18 cellular contexts compared by ENCODE assay signal in the genomic region with DNA sequence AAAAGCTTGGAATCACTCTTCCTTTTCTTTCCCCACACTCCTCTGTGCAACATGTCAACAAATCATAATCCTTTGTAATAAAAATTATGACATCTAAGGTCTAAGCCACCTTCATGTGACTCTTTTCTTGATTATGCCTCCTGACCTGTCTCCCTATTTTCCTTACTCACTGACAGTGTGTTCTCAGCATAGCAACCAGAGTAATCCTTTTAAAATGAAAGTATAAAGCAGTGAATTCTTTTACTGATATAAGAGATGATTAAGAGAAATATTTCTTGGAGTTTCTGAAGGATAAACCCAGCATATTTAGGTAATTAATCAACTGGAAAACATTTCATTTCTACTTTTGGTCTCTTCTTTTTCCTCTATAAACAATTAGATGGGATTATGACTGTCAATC. TPM values are rescaled to one million over a fixed set of nuclear protein-coding genes. Genes with fewer than 3 reads are reported as not detected.
DNase-seq lines count a peak whose midpoint lies in the region; ATAC-seq and TF ChIP-seq lines count a peak whose summit lies in the region.
"Had no signal": no experiment of that assay in that cellular context is flagged by ENCODE, and none has a peak within 500 bp of the region (broad histone marks: within the 10 kb centered on the region; RNA-seq: fewer than 3 reads in every experiment).

No MANE protein-coding gene starts in this region.

- intact Hi-C loops in IMR-90 (cut with micrococcal nuclease): no loop called here
- intact Hi-C loops in colonic mucosa (cut with DNase I): no loop called here
- intact Hi-C loops in tibial artery (cut with DNase I; ENCODE audit: low total_unique reads): no loop called here

- no peak overlapping the region for H3K4me3 ChIP-seq in IMR-90 (ENCODE audit: insufficient read depth, low read depth, low read length)
- H3K4me3 ChIP-seq in colonic mucosa: no peak overlapping the region
- no peak overlapping the region for H3K4me3 ChIP-seq in tibial artery
- H3K4me3 ChIP-seq: ascending aorta, coronary artery, HAP-1, MG63 had no signal

- CTCF ChIA-PET in IMR-90 (lab: Yijun Ruan, JAX): interaction anchor here (0.9 kb wide), 1 partner anchor 11 kb away, joined by 3 read pairs; no protein-coding TSS in a partner anchor

- H2BK15ac ChIP-seq in IMR-90 (ENCODE audit: low read depth, low read length): no peak overlapping the region

- in situ Hi-C loops in IMR-90 (cut with MboI; ENCODE audit: low sequenced_read_pairs): no loop called here

- H3K4me1 Mint-ChIP-seq in mesothelial cell of epicardium: peaks cover 21% of the 10 kb centered on the region
- H3K4me1 Mint-ChIP-seq: nephron had no signal

- no peaks in the 10 kb centered on the region for H4K20me1 ChIP-seq in IMR-90 (ENCODE audit: insufficient read depth, low read length)

- no peaks in the 10 kb centered on the region for H3K27me3 ChIP-seq in IMR-90 (ENCODE audit: control insufficient read depth, insufficient read depth, low read length)
- no peaks in the 10 kb centered on the region for H3K27me3 ChIP-seq in colonic mucosa
- no peaks in the 10 kb centered on the region for H3K27me3 ChIP-seq in tibial artery
- H3K27me3 ChIP-seq: ascending aorta, MG63 had no signal

- no peaks in the 10 kb centered on the region for H3K27me3 Mint-ChIP-seq in mesothelial cell of epicardium (ENCODE audit: low read depth)

- no peak overlapping the region for H3K56ac ChIP-seq in IMR-90 (ENCODE audit: extremely low read depth, insufficient read depth, low read length)

- POLR2A ChIA-PET in IMR-90 (lab: Charles Lee; ENCODE audit: unreplicated experiment): no interaction called here

- no peak overlapping the region for H4K8ac ChIP-seq in IMR-90 (ENCODE audit: low read depth in 2 of 2, low read length in 2 of 2)

- H3K9ac ChIP-seq in IMR-90 (ENCODE audit: low read depth, low read length): no peak overlapping the region
- H3K9ac ChIP-seq in colonic mucosa (ENCODE audit: low read depth in 2 of 2, low read length in 2 of 2): no peak overlapping the region

- no peak overlapping the region for H2BK20ac ChIP-seq in IMR-90 (ENCODE audit: low read depth, low read length)

- DNase-seq in AG08396 (ENCODE audit: low spot score): peak; percentile 10
- peak; percentile 33 for DNase-seq in IMR-90
- DNase-seq in colonic mucosa: no peak
- no peak for DNase-seq in mesothelial cell of epicardium (ENCODE audit: low spot score in 2 of 2, unreplicated experiment in 2 of 2)
- DNase-seq in stimulated activated CD4-positive, alpha-beta T cell treated with anti-CD3 and anti-CD28 coated beads, Interleukin-15, amount 100 ng/mL, for 24 hours: no peak
- no peak for DNase-seq in tibial artery
- no peak for DNase-seq in retina
- DNase-seq in T1000 (lab: John Stamatoyannopoulos, UW): no peak
- DNase-seq: activated CD4-positive, alpha-beta T cell treated with anti-CD3 and anti-CD28 coated beads for 4 hours; activated gamma-delta T cell treated with Interleukin-2 at 50 U/mL for 16 hours; glutamatergic neuron; MG63; NCI-H2227 treated with DMSO at 0.1 percent for 48 hours had no signal

- TF ChIP-seq RAD21 in IMR-90 (IDR thresholded peaks at IDR 0.05; ENCODE audit: low read length): no peak

- H3K23ac ChIP-seq in IMR-90 (ENCODE audit: low read depth, low read length): no peak overlapping the region

- H3K9me1 ChIP-seq in IMR-90 (ENCODE audit: insufficient read depth, low read length): peaks cover 3% of the 10 kb centered on the region

- no peak overlapping the region for H3K14ac ChIP-seq in IMR-90 (replicated peaks; ENCODE audit: low read depth, low read length)

- H3K27ac Mint-ChIP-seq in mesothelial cell of epicardium: peak overlapping the region; percentile 28
- H3K27ac Mint-ChIP-seq: nephron; stimulated activated effector memory CD8-positive, alpha-beta T cell treated with anti-CD3 and anti-CD28 coated beads, Interleukin-12 subunit alpha, Interleukin-12 subunit beta, amount 100 ng/mL, for 72 hours had no signal

- no peak overlapping the region for H2BK120ac ChIP-seq in IMR-90 (ENCODE audit: low read depth, low read length)

- no TSS peak for BruUV-seq in IMR-90 (replicated peaks; lab: Mats Ljungman, UMichigan)

- peak overlapping the region; percentile 28 for H2BK5ac ChIP-seq in IMR-90 (ENCODE audit: low read depth, low read length, poor library complexity, severe bottlenecking)

- dilution Hi-C loops in IMR-90 (cut with HindIII; ENCODE audit: low sequenced_read_pairs, unreplicated experiment): no loop called here

- no peak for TF ChIP-seq CTCF in IMR-90 (conservative IDR thresholded peaks at IDR 0.05; ENCODE audit: low read depth, low read length)
- no peak for TF ChIP-seq CTCF in colonic mucosa (IDR thresholded peaks at IDR 0.05)
- no peak for TF ChIP-seq CTCF in mesothelial cell of epicardium (IDR thresholded peaks at IDR 0.05; ENCODE audit: unreplicated experiment)
- no peak for TF ChIP-seq CTCF in tibial artery (IDR thresholded peaks at IDR 0.05)

- H3K4me1 ChIP-seq in IMR-90 (ENCODE audit: control insufficient read depth, insufficient read depth, low read length) (peaks cover 3% of the 10 kb centered on the region; the same call in 1 of the 2 replicates), colonic mucosa (no peaks in the 10 kb centered on the region), tibial artery (peaks cover 0 to 5% (median 0%) of the 10 kb centered on the region in 4 donors)
- H3K4me1 ChIP-seq: ascending aorta, HAP-1 had no signal

- H3K4me3 Mint-ChIP-seq in mesothelial cell of epicardium: no peak overlapping the region
- H3K4me3 Mint-ChIP-seq: nephron; stimulated activated effector memory CD8-positive, alpha-beta T cell treated with anti-CD3 and anti-CD28 coated beads, Interleukin-12 subunit alpha, Interleukin-12 subunit beta, amount 100 ng/mL, for 72 hours had no signal

- peaks cover 8 to 13% of the 10 kb centered on the region in 2 experiments for H3K79me1 ChIP-seq in IMR-90 (ENCODE audit: low read depth in 1 of 2, low read length in 2 of 2)

- H3K9me3 Mint-ChIP-seq in mesothelial cell of epicardium: peaks cover 4% of the 10 kb centered on the region
- H3K9me3 Mint-ChIP-seq: nephron; stimulated activated effector memory CD8-positive, alpha-beta T cell treated with anti-CD3 and anti-CD28 coated beads, Interleukin-12 subunit alpha, Interleukin-12 subunit beta, amount 100 ng/mL, for 72 hours had no signal

- H4K5ac ChIP-seq in IMR-90 (ENCODE audit: low read depth, low read length): no peak overlapping the region

- no peak overlapping the region for H4K91ac ChIP-seq in IMR-90 (ENCODE audit: insufficient read depth, low read depth, low read length)

- no peak overlapping the region for H2AFZ ChIP-seq in IMR-90 (replicated peaks; ENCODE audit: low read length, poor library complexity)

- no peak overlapping the region for H2AK5ac ChIP-seq in IMR-90 (ENCODE audit: low read depth, low read length)

- no peak for TF ChIP-seq POLR2A in IMR-90 (IDR thresholded peaks at IDR 0.05; ENCODE audit: low read depth, low read length)

- peak overlapping the region; percentile 35; the same call in 1 of the 2 replicates for H3K18ac ChIP-seq in IMR-90 (ENCODE audit: low read depth, low read length)

- no peak overlapping the region for H2AK9ac ChIP-seq in IMR-90 (replicated peaks; ENCODE audit: low read depth, low read length, poor library complexity)

- H3K36me3 ChIP-seq in IMR-90 (ENCODE audit: control insufficient read depth, insufficient read depth, low read length) (peaks cover 13% of the 10 kb centered on the region), colonic mucosa (peaks cover 4% of the 10 kb centered on the region), tibial artery (peaks cover 15 to 46% (median 28%) of the 10 kb centered on the region in 3 donors)

- no peak overlapping the region for H3K27ac ChIP-seq in IMR-90 (ENCODE audit: insufficient read depth, low read length)
- peak overlapping the region; percentile 6 for H3K27ac ChIP-seq in colonic mucosa
- H3K27ac ChIP-seq in tibial artery: no peak overlapping the region
- H3K27ac ChIP-seq: coronary artery had no signal

- H3K4me2 ChIP-seq in IMR-90 (ENCODE audit: low read depth, low read length): peak overlapping the region; percentile 86

- peaks cover 36% of the 10 kb centered on the region for H3K36me3 Mint-ChIP-seq in mesothelial cell of epicardium

- no peaks in the 10 kb centered on the region for H3K9me3 ChIP-seq in IMR-90 (ENCODE audit: control insufficient read depth, insufficient read depth, low read length)
- no peaks in the 10 kb centered on the region for H3K9me3 ChIP-seq in colonic mucosa
- H3K9me3 ChIP-seq in tibial artery: no peaks in the 10 kb centered on the region
- H3K9me3 ChIP-seq: ascending aorta, HAP-1, MG63 had no signal

- no peak overlapping the region for H3K4ac ChIP-seq in IMR-90 (ENCODE audit: low read depth, low read length)

- ATAC-seq in IMR-90 (ENCODE audit: low read depth): peak; percentile 75
- ATAC-seq: stimulated activated effector memory CD8-positive, alpha-beta T cell treated with anti-CD3 and anti-CD28 coated beads, Interleukin-12 subunit alpha, Interleukin-12 subunit beta, amount 100 ng/mL, for 72 hours had no signal

TF ChIP-seq in IMR-90, 13 proteins besides CTCF, POLR2A, EP300 and RAD21:
- TF ChIP-seq MAZ (IDR thresholded peaks at IDR 0.05; ENCODE audit: borderline replicate concordance, low read depth, low read length): no peak
- TF ChIP-seq, protein P1, sequence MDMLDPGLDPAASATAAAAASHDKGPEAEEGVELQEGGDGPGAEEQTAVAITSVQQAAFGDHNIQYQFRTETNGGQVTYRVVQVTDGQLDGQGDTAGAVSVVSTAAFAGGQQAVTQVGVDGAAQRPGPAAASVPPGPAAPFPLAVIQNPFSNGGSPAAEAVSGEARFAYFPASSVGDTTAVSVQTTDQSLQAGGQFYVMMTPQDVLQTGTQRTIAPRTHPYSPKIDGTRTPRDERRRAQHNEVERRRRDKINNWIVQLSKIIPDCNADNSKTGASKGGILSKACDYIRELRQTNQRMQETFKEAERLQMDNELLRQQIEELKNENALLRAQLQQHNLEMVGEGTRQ (IDR thresholded peaks at IDR 0.05; ENCODE audit: low read depth, low read length): no peak

RNA-seq across cellular contexts. Expression of gene USO1, which starts 44.7 kb away (rescaled TPM):
- 121 and 181 TPM in 2 replicates for total RNA-seq in IMR-90 (2012; rRNA removed)
- polyA plus RNA-seq in IMR-90 (2012; rRNA removed): 48.1 and 63.7 TPM in 2 replicates
- 9.8 and 15.2 TPM in 2 replicates for polyA plus RNA-seq in IMR-90 (2012; cell fraction: cytosol; rRNA removed)
- polyA plus RNA-seq in IMR-90 (2012; cell fraction: nucleus; rRNA removed; ENCODE audit: low replicate concordance): 4.2 and 49.2 TPM in 2 replicates
- total RNA-seq in colonic mucosa: 10 to 100 TPM; 54.7 to 63.0 TPM
- total RNA-seq in mesothelial cell of epicardium: 52.8 to 53.3 TPM (median 53.1 TPM) in 3 replicates

Comparison
In these comparisons a context has a peak if more than half of its experiments do, and no peak if none do; other contexts are left out.
1. DNase-seq: peak in AG08396 (single experiment) and IMR-90 (single experiment); none in colonic mucosa (single experiment), mesothelial cell of epicardium (0 of 2), stimulated activated CD4-positive, alpha-beta T cell treated with anti-CD3 and anti-CD28 coated beads, Interleukin-15, amount 100 ng/mL, for 24 hours (single experiment), tibial artery (0 of 2), retina (single experiment) and T1000 (single experiment).